In genomic region chrX:11444052-11444451, GRCh38 we compare ENCODE assay signal across 35 cellular contexts.
"Had no signal": no experiment of that assay in that cellular context is flagged by ENCODE, and none has a peak within 500 bp of the region (broad histone marks: within the 10 kb centered on the region; RNA-seq: fewer than 3 reads in every experiment).

No MANE protein-coding gene starts in this region.

- H3K27me3 ChIP-seq: adrenal gland, body of pancreas, brain microvascular endothelial cell had no signal

- FAIRE-seq: TTC549 had no signal

- H3K4me3 ChIP-seq: adrenal gland, body of pancreas, breast epithelium had no signal

- H3K36me3 Mint-ChIP-seq: activated CD8-positive, alpha-beta memory T cell treated with anti-CD3 and anti-CD28 coated beads, Interleukin-2, amount 10 ng/mL, durations not matched to agents 7 days and 5 days; activated naive CD4-positive, alpha-beta T cell treated with anti-CD3 and anti-CD28 coated beads, Interleukin-2, amount 50 U/mL, for 72 hours; activated naive CD8-positive, alpha-beta T cell treated with anti-CD3 and anti-CD28 coated beads for 36 hours had no signal

- ATAC-seq: activated CD4-positive, alpha-beta T cell treated with anti-CD3 and anti-CD28 coated beads for 36 hours; activated CD4-positive, CD25-positive, alpha-beta regulatory T cell treated with anti-CD3 and anti-CD28 coated beads, Interleukin-2, amount 50 U/mL, for 24 hours; activated CD8-positive, alpha-beta memory T cell treated with anti-CD3 and anti-CD28 coated beads, Interleukin-2, amount 10 ng/mL, durations not matched to agents 7 days and 5 days; activated CD8-positive, alpha-beta T cell treated with anti-CD3 and anti-CD28 coated beads, Interleukin-2, amount 10 ng/mL, durations not matched to agents 7 days and 5 days; activated naive CD4-positive, alpha-beta T cell treated with anti-CD3 and anti-CD28 coated beads, Interleukin-2, amount 50 U/mL, for 72 hours; body of pancreas had no signal

- DNase-seq: activated B cell treated with CpG ODN at 0.5 μM for 24 hours; activated CD4-positive, alpha-beta memory T cell treated with anti-CD3 and anti-CD28 coated beads, Interleukin-2, amount 10 ng/mL, durations not matched to agents 7 days and 5 days; activated CD4-positive, alpha-beta T cell treated with anti-CD3 and anti-CD28 coated beads for 1 hour; activated CD4-positive, alpha-beta T cell treated with anti-CD3 and anti-CD28 coated beads for 36 hours; activated CD4-positive, alpha-beta T cell treated with anti-CD3 and anti-CD28 coated beads for 48 hours; activated CD4-positive, alpha-beta T cell treated with anti-CD3 and anti-CD28 coated beads, Interleukin-2, amount 10 ng/mL, durations not matched to agents 7 days and 5 days; activated CD4-positive, alpha-beta T cell treated with anti-CD3 and anti-CD28 coated beads, Interleukin-2, amount 50 U/mL, for 48 hours; activated CD8-positive, alpha-beta memory T cell treated with anti-CD3 and anti-CD28 coated beads for 24 hours; activated CD8-positive, alpha-beta memory T cell treated with anti-CD3 and anti-CD28 coated beads, Interleukin-2, amount 10 ng/mL, durations not matched to agents 7 days and 5 days; activated CD8-positive, alpha-beta memory T cell treated with anti-CD3 and anti-CD28 coated beads, Interleukin-2, amount 50 U/mL, for 48 hours; activated CD8-positive, alpha-beta T cell treated with anti-CD3 and anti-CD28 coated beads, Interleukin-2, amount 10 ng/mL, durations not matched to agents 7 days and 5 days; activated effector memory CD4-positive, alpha-beta T cell treated with Interleukin-2 at 50 U/mL for 16 hours; activated gamma-delta T cell; activated naive CD4-positive, alpha-beta T cell treated with anti-CD3 and anti-CD28 coated beads, Interleukin-2, amount 50 U/mL, for 16 hours; activated naive CD4-positive, alpha-beta T cell treated with Interleukin-2 at 50 U/mL for 16 hours; activated naive CD8-positive, alpha-beta T cell treated with anti-CD3 and anti-CD28 coated beads for 36 hours; activated T-cell treated with anti-CD3 and anti-CD28 coated beads, Interleukin-2, amount 50 U/mL, for 24 hours; activated T-cell treated with anti-CD3 and anti-CD28 coated beads, Interleukin-2, amount 50 U/mL, for 48 hours; adrenal gland; amniotic stem cell; aorta; body of pancreas; brain microvascular endothelial cell; central memory CD4-positive, alpha-beta T cell; T-helper 1 cell; T-helper 2 cell; T-helper 9 cell had no signal

- H3K4me1 Mint-ChIP-seq: activated B cell treated with CpG ODN at 0.5 μM for 24 hours; activated CD4-positive, alpha-beta memory T cell treated with anti-CD3 and anti-CD28 coated beads, Interleukin-2, amount 10 ng/mL, durations not matched to agents 7 days and 5 days; activated CD4-positive, alpha-beta T cell treated with anti-CD3 and anti-CD28 coated beads for 36 hours; activated CD4-positive, alpha-beta T cell treated with anti-CD3 and anti-CD28 coated beads, Interleukin-2, amount 10 ng/mL, durations not matched to agents 7 days and 5 days; activated CD8-positive, alpha-beta memory T cell treated with anti-CD3 and anti-CD28 coated beads, Interleukin-2, amount 10 ng/mL, durations not matched to agents 7 days and 5 days; activated naive CD8-positive, alpha-beta T cell treated with anti-CD3 and anti-CD28 coated beads for 36 hours had no signal

- H3K27ac ChIP-seq: adrenal gland, body of pancreas, brain microvascular endothelial cell, breast epithelium, VCaP had no signal

- H3K9me3 ChIP-seq: adrenal gland, body of pancreas, breast epithelium had no signal

- H3K27ac Mint-ChIP-seq: activated B cell treated with CpG ODN at 0.5 μM for 24 hours; activated CD4-positive, alpha-beta memory T cell treated with anti-CD3 and anti-CD28 coated beads, Interleukin-2, amount 10 ng/mL, durations not matched to agents 7 days and 5 days; activated CD4-positive, alpha-beta T cell treated with anti-CD3 and anti-CD28 coated beads for 36 hours; activated CD4-positive, alpha-beta T cell treated with anti-CD3 and anti-CD28 coated beads, Interleukin-2, amount 10 ng/mL, durations not matched to agents 7 days and 5 days; activated CD8-positive, alpha-beta memory T cell treated with anti-CD3 and anti-CD28 coated beads, Interleukin-2, amount 10 ng/mL, durations not matched to agents 7 days and 5 days; activated CD8-positive, alpha-beta T cell treated with anti-CD3 and anti-CD28 coated beads, Interleukin-2, amount 10 ng/mL, durations not matched to agents 7 days and 5 days; activated naive CD4-positive, alpha-beta T cell treated with anti-CD3 and anti-CD28 coated beads, Interleukin-2, amount 50 U/mL, for 72 hours; activated naive CD8-positive, alpha-beta T cell treated with anti-CD3 and anti-CD28 coated beads for 36 hours; activated T-cell treated with anti-CD3 and anti-CD28 coated beads, Interleukin-2, amount 50 U/mL, for 24 hours; activated T-helper 2 cell treated with anti-CD3 and anti-CD28 coated beads, Interferon-gamma antibody, Interleukin-2, Interleukin-4, amounts not matched to agents 10 μg/mL and 5 μg/mL and 100 μg/mL, durations not matched to agents 14 hours and 24 hours and 36 hours; T-helper 1 cell treated with Interleukin-12 subunit alpha and Interleukin-12 subunit beta and Interleukin-4 antibody, amounts not matched to agents 30 μg/mL and 1 μg/mL, for 36 hours; T-helper 2 cell treated with Interferon-gamma antibody and Interleukin-4, amounts not matched to agents 5 μg/mL and 100 μg/mL, for 36 hours had no signal

- H3K4me3 Mint-ChIP-seq: activated B cell treated with CpG ODN at 0.5 μM for 24 hours; activated CD4-positive, alpha-beta memory T cell treated with anti-CD3 and anti-CD28 coated beads, Interleukin-2, amount 10 ng/mL, durations not matched to agents 7 days and 5 days; activated CD4-positive, alpha-beta T cell treated with anti-CD3 and anti-CD28 coated beads for 36 hours; activated CD4-positive, alpha-beta T cell treated with anti-CD3 and anti-CD28 coated beads, Interleukin-2, amount 10 ng/mL, durations not matched to agents 7 days and 5 days; activated CD8-positive, alpha-beta memory T cell treated with anti-CD3 and anti-CD28 coated beads, Interleukin-2, amount 10 ng/mL, durations not matched to agents 7 days and 5 days; activated CD8-positive, alpha-beta T cell treated with anti-CD3 and anti-CD28 coated beads, Interleukin-2, amount 10 ng/mL, durations not matched to agents 7 days and 5 days; activated naive CD8-positive, alpha-beta T cell treated with anti-CD3 and anti-CD28 coated beads for 36 hours; activated T-cell treated with anti-CD3 and anti-CD28 coated beads, Interleukin-2, amount 50 U/mL, for 24 hours; T-helper 1 cell treated with Interleukin-12 subunit alpha and Interleukin-12 subunit beta and Interleukin-4 antibody, amounts not matched to agents 30 μg/mL and 1 μg/mL, for 36 hours; T-helper 2 cell treated with Interferon-gamma antibody and Interleukin-4, amounts not matched to agents 5 μg/mL and 100 μg/mL, for 36 hours had no signal

- H3K9me3 Mint-ChIP-seq: activated B cell treated with CpG ODN at 0.5 μM for 24 hours; activated CD4-positive, alpha-beta memory T cell treated with anti-CD3 and anti-CD28 coated beads, Interleukin-2, amount 10 ng/mL, durations not matched to agents 7 days and 5 days; activated CD4-positive, alpha-beta T cell treated with anti-CD3 and anti-CD28 coated beads, Interleukin-2, amount 10 ng/mL, durations not matched to agents 7 days and 5 days; activated naive CD4-positive, alpha-beta T cell treated with anti-CD3 and anti-CD28 coated beads, Interleukin-2, amount 50 U/mL, for 72 hours; activated naive CD8-positive, alpha-beta T cell treated with anti-CD3 and anti-CD28 coated beads for 36 hours; activated T-cell treated with anti-CD3 and anti-CD28 coated beads, Interleukin-2, amount 50 U/mL, for 24 hours; activated T-helper 2 cell treated with anti-CD3 and anti-CD28 coated beads, Interferon-gamma antibody, Interleukin-2, Interleukin-4, amounts not matched to agents 10 μg/mL and 5 μg/mL and 100 μg/mL, durations not matched to agents 14 hours and 24 hours and 36 hours; T-helper 1 cell treated with Interleukin-12 subunit alpha and Interleukin-12 subunit beta and Interleukin-4 antibody, amounts not matched to agents 30 μg/mL and 1 μg/mL, for 36 hours; T-helper 2 cell treated with Interferon-gamma antibody and Interleukin-4, amounts not matched to agents 5 μg/mL and 100 μg/mL, for 36 hours had no signal

- H3K36me3 ChIP-seq: adrenal gland, brain microvascular endothelial cell, breast epithelium had no signal

- H3K27me3 Mint-ChIP-seq: activated B cell treated with CpG ODN at 0.5 μM for 24 hours; activated CD4-positive, alpha-beta T cell treated with anti-CD3 and anti-CD28 coated beads for 36 hours; activated CD4-positive, alpha-beta T cell treated with anti-CD3 and anti-CD28 coated beads, Interleukin-2, amount 10 ng/mL, durations not matched to agents 7 days and 5 days; activated naive CD8-positive, alpha-beta T cell treated with anti-CD3 and anti-CD28 coated beads for 36 hours had no signal

- H3K4me1 ChIP-seq: adrenal gland, body of pancreas, breast epithelium had no signal
